In genomic region chr9:130846487-130847305, GRCh38 we compare ENCODE assay signal across 9 cellular contexts. TPM values are rescaled to one million over a fixed set of nuclear protein-coding genes. Genes with fewer than 3 reads are reported as not detected.
DNase-seq lines count a peak whose midpoint lies in the region; ATAC-seq and TF ChIP-seq lines count a peak whose summit lies in the region.
"Had no signal": no experiment of that assay in that cellular context is flagged by ENCODE, and none has a peak within 500 bp of the region (broad histone marks: within the 10 kb centered on the region; RNA-seq: fewer than 3 reads in every experiment).

No MANE protein-coding gene starts in this region.

- peaks cover 61% of the 10 kb centered on the region for H3K4me1 Mint-ChIP-seq in type B pancreatic cell (ENCODE audit: unreplicated experiment)

- H3K4me3 ChIP-seq in dorsolateral prefrontal cortex = peak overlapping the region in 43 of 59 donors; percentile 1 to 52 (median 27)

- H3K36me3 Mint-ChIP-seq in type B pancreatic cell = peaks cover 15% of the 10 kb centered on the region
- H3K36me3 Mint-ChIP-seq in activated naive CD4-positive, alpha-beta T cell treated with anti-CD3 and anti-CD28 coated beads, Interleukin-2, amount 50 U/mL, for 72 hours = no peaks in the 10 kb centered on the region

- no peaks in the 10 kb centered on the region for H3K9me3 Mint-ChIP-seq in type B pancreatic cell
- H3K9me3 Mint-ChIP-seq in activated naive CD4-positive, alpha-beta T cell treated with anti-CD3 and anti-CD28 coated beads, Interleukin-2, amount 50 U/mL, for 72 hours = no peaks in the 10 kb centered on the region

- H3K27me3 ChIP-seq in dorsolateral prefrontal cortex = no peaks in the 10 kb centered on the region

- peak overlapping the region; percentile 79 for H3K27ac Mint-ChIP-seq in type B pancreatic cell
- H3K27ac Mint-ChIP-seq in activated naive CD4-positive, alpha-beta T cell treated with anti-CD3 and anti-CD28 coated beads, Interleukin-2, amount 50 U/mL, for 72 hours = no peak overlapping the region

- no peak overlapping the region for H3K4me3 Mint-ChIP-seq in type B pancreatic cell

- TF ChIP-seq CTCF in dorsolateral prefrontal cortex (IDR thresholded peaks at IDR 0.05 in 54 of 56, conservative IDR thresholded peaks at IDR 0.05 in 2 of 56; ENCODE audit: low read depth in 1 of 56, partially characterized antibody in 56 of 56) = peak in 2 of 56 donors; percentile 11
- no peak for TF ChIP-seq CTCF in type B pancreatic cell (conservative IDR thresholded peaks at IDR 0.05)

- no peak for ATAC-seq in HG02981 (IDR thresholded peaks at IDR 0.05; ENCODE audit: unreplicated experiment)
- ATAC-seq in activated naive CD4-positive, alpha-beta T cell treated with anti-CD3 and anti-CD28 coated beads, Interleukin-2, amount 50 U/mL, for 72 hours = no peak

- peak overlapping the region; percentile 74 to 98 (median 91) for H3K27ac ChIP-seq in dorsolateral prefrontal cortex

- H3K27me3 Mint-ChIP-seq in type B pancreatic cell = no peaks in the 10 kb centered on the region

- DNase-seq in NCI-H460 (ENCODE audit: extremely low read depth, low read depth) (peak; percentile 61), dorsolateral prefrontal cortex (peak in 4 of 10 donors; percentile 20 to 55 (median 53)), medulla oblongata (ENCODE audit: extremely low spot score) (peak; percentile 82), type B pancreatic cell (ENCODE audit: extremely low spot score, unreplicated experiment) (no peak), SHP77 (lab: John Stamatoyannopoulos, UW) (no peak)
- DNase-seq in activated T-cell treated with anti-CD3 and anti-CD28 coated beads, Interleukin-2, amount 50 U/mL, for 48 hours = no peak
- no peak for DNase-seq in activated naive CD4-positive, alpha-beta T cell treated with anti-CD3 and anti-CD28 coated beads, Interleukin-2, amount 50 U/mL, for 72 hours (ENCODE audit: low spot score in 2 of 2)
- DNase-seq: effector CD4-positive, alpha-beta T cell had no signal

- intact Hi-C loops in dorsolateral prefrontal cortex (cut with DNase I) = no loop called here

RNA-seq across cellular contexts. Expression of gene ABL1, which starts 11.6 kb away (rescaled TPM):
- total RNA-seq in NCI-H460 (2014; rRNA removed; shearing (Covaris generic)) = 60.6 and 63.0 TPM in 2 replicates
- 39.0 and 39.2 TPM in 2 replicates for polyA plus RNA-seq in NCI-H460 (2014; cell fraction: nucleus; rRNA removed)
- total RNA-seq in dorsolateral prefrontal cortex (10 to 100 TPM; 32.9 to 97.5 (median 48.2) TPM), type B pancreatic cell (ENCODE audit: low replicate concordance) (66.6 and 91.8 TPM in 2 replicates)
- 10 to 100 TPM; 24.4 to 35.0 TPM for total RNA-seq in activated naive CD4-positive, alpha-beta T cell treated with anti-CD3 and anti-CD28 coated beads, Interleukin-2, amount 50 U/mL, for 72 hours

RNA-seq across cellular contexts. Expression of gene QRFP, which starts 49.9 kb away (rescaled TPM):
- not detected in 2 replicates for total RNA-seq in NCI-H460 (2014; rRNA removed; shearing (Covaris generic))
- not detected in 2 replicates for polyA plus RNA-seq in NCI-H460 (2014; cell fraction: nucleus; rRNA removed)
- not detected for total RNA-seq in dorsolateral prefrontal cortex
- total RNA-seq in type B pancreatic cell (ENCODE audit: low replicate concordance) = not detected in 2 replicates
- total RNA-seq in activated naive CD4-positive, alpha-beta T cell treated with anti-CD3 and anti-CD28 coated beads, Interleukin-2, amount 50 U/mL, for 72 hours = not detected

Comparison
In these comparisons a context has a peak if more than half of its experiments do, and no peak if none do; other contexts are left out.
1. DNase-seq: peak in NCI-H460 (single experiment) and medulla oblongata (single experiment); none in type B pancreatic cell (single experiment), activated T-cell treated with anti-CD3 and anti-CD28 coated beads, Interleukin-2, amount 50 U/mL, for 48 hours (0 of 2), SHP77 (0 of 2) and activated naive CD4-positive, alpha-beta T cell treated with anti-CD3 and anti-CD28 coated beads, Interleukin-2, amount 50 U/mL, for 72 hours (0 of 2).